Comparison of ENCODE assay signal across 7 cellular contexts in genomic region chr9:121366793-121367192, GRCh38. TPM values are rescaled to one million over a fixed set of nuclear protein-coding genes. Genes with fewer than 3 reads are reported as not detected.
A peak's percentile ranks its signal among the peaks of the same experiment; 100 is the strongest.
DNase-seq lines count a peak whose midpoint lies in the region; ATAC-seq and TF ChIP-seq lines count a peak whose summit lies in the region.
"Not testable (repeated sequence)": the region's sequence is repeated elsewhere in the genome, so short reads cannot be mapped to it uniquely, and the experiment has no call there.

No MANE protein-coding gene starts in this region.

- H3K56ac ChIP-seq in H9 (ENCODE audit: insufficient read length, low read depth, low read length): not testable (repeated sequence)

- not testable (repeated sequence) for H3K9me3 ChIP-seq in H9 (ENCODE audit: control insufficient read depth, low read depth, low read length); colonic mucosa; right lobe of liver; psoas muscle; suprapubic skin

- not testable (repeated sequence) for H2BK20ac ChIP-seq in H9 (ENCODE audit: low read depth, low read length, poor library complexity, severe bottlenecking)

- not testable (repeated sequence) for H3K18ac ChIP-seq in H9 (ENCODE audit: insufficient read length, low read depth, low read length)

- H3K79me1 ChIP-seq in H9 (ENCODE audit: insufficient read depth, low read depth, low read length, poor library complexity, severe bottlenecking): not testable (repeated sequence)

- not testable (repeated sequence) for H3K14ac ChIP-seq in H9 (ENCODE audit: insufficient read depth, low read length)

- H3K4me1 Mint-ChIP-seq in H9: peaks cover 14 to 39% of the 10 kb centered on the region in 2 experiments
- H3K4me1 Mint-ChIP-seq in activated CD8-positive, alpha-beta memory T cell treated with anti-CD3 and anti-CD28 coated beads, Interleukin-2, amount 10 ng/mL, durations not matched to agents 7 days and 5 days: peaks cover 66% of the 10 kb centered on the region

- H2AFZ ChIP-seq in H9 (ENCODE audit: low read length): not testable (repeated sequence)

- H3K36me3 ChIP-seq in colonic mucosa, right lobe of liver, suprapubic skin: not testable (repeated sequence)
- peaks cover 0 to 32% of the 10 kb centered on the region in 2 donors for H3K36me3 ChIP-seq in psoas muscle (ENCODE audit: insufficient read depth in 1 of 2, low read depth in 1 of 2)

- H3K4me3 Mint-ChIP-seq in H9: not testable (repeated sequence)
- peak overlapping the region; percentile 50 for H3K4me3 Mint-ChIP-seq in activated CD8-positive, alpha-beta memory T cell treated with anti-CD3 and anti-CD28 coated beads, Interleukin-2, amount 10 ng/mL, durations not matched to agents 7 days and 5 days

- H3K27me3 ChIP-seq in H9 (ENCODE audit: insufficient read depth, low read length); colonic mucosa; right lobe of liver; psoas muscle (ENCODE audit: insufficient read depth in 3 of 3, low read length in 2 of 3); suprapubic skin: not testable (repeated sequence)

- H3K4me1 ChIP-seq in H9 (ENCODE audit: insufficient read depth, low read length); colonic mucosa: not testable (repeated sequence)
- H3K4me1 ChIP-seq in right lobe of liver: peaks cover 0 to 60% (median 29%) of the 10 kb centered on the region in 4 donors
- H3K4me1 ChIP-seq in psoas muscle: peaks cover 58% of the 10 kb centered on the region
- H3K4me1 ChIP-seq in suprapubic skin: peaks cover 93% of the 10 kb centered on the region

- not testable (repeated sequence) for H2BK120ac ChIP-seq in H9 (ENCODE audit: low read depth, low read length, poor library complexity, severe bottlenecking)

- H2BK12ac ChIP-seq in H9 (ENCODE audit: insufficient read length, low read depth, low read length): not testable (repeated sequence)

- not testable (repeated sequence) for H4K5ac ChIP-seq in H9 (ENCODE audit: insufficient read length, low read depth, low read length)

- H3K23ac ChIP-seq in H9 (ENCODE audit: insufficient read length, low read depth, low read length): not testable (repeated sequence)

- not testable (repeated sequence) for TF ChIP-seq CTCF in H9 (conservative IDR thresholded peaks at IDR 0.05); colonic mucosa (IDR thresholded peaks at IDR 0.05); fibroblast of villous mesenchyme (IDR thresholded peaks at IDR 0.05; ENCODE audit: insufficient read depth, low read depth, low read length); right lobe of liver (IDR thresholded peaks at IDR 0.05); psoas muscle (IDR thresholded peaks at IDR 0.05); suprapubic skin (IDR thresholded peaks at IDR 0.05)

- H4K20me1 ChIP-seq in H9 (ENCODE audit: control insufficient read depth, insufficient read depth, insufficient read length): not testable (repeated sequence)

- H3K4me3 ChIP-seq in colonic mucosa: not testable (repeated sequence)
- H3K4me3 ChIP-seq in fibroblast of villous mesenchyme (ENCODE audit: low read depth, low read length) (peak overlapping the region; percentile 95), right lobe of liver (peak overlapping the region; percentile 76 to 88 (median 77)), psoas muscle (peak overlapping the region; percentile 87), suprapubic skin (peak overlapping the region; percentile 74)

- not testable (repeated sequence) for H3K23me2 ChIP-seq in H9 (ENCODE audit: insufficient read length, low read depth, low read length, poor library complexity, severe bottlenecking)

- not testable (repeated sequence) for DNase-seq in H9; activated CD8-positive, alpha-beta memory T cell treated with anti-CD3 and anti-CD28 coated beads, Interleukin-2, amount 10 ng/mL, durations not matched to agents 7 days and 5 days; colonic mucosa; fibroblast of villous mesenchyme (ENCODE audit: low read depth); right lobe of liver; psoas muscle; suprapubic skin (ENCODE audit: low spot score in 2 of 2)

- H3K9me3 Mint-ChIP-seq in H9; activated CD8-positive, alpha-beta memory T cell treated with anti-CD3 and anti-CD28 coated beads, Interleukin-2, amount 10 ng/mL, durations not matched to agents 7 days and 5 days (ENCODE audit: low read depth): not testable (repeated sequence)

- H3T11ph ChIP-seq in H9 (ENCODE audit: low read length): not testable (repeated sequence)

- H3K27me3 Mint-ChIP-seq in H9 (ENCODE audit: low read depth): peaks cover 35% of the 10 kb centered on the region
- H3K27me3 Mint-ChIP-seq in activated CD8-positive, alpha-beta memory T cell treated with anti-CD3 and anti-CD28 coated beads, Interleukin-2, amount 10 ng/mL, durations not matched to agents 7 days and 5 days: not testable (repeated sequence)

- H3K9ac ChIP-seq in H9 (ENCODE audit: extremely low read depth, insufficient read length, low read length): not testable (repeated sequence)
- peak overlapping the region in 1 of 2 donors; percentile 30 for H3K9ac ChIP-seq in colonic mucosa (ENCODE audit: low read depth in 2 of 2, low read length in 2 of 2)

- not testable (repeated sequence) for TF ChIP-seq POLR2A in right lobe of liver (IDR thresholded peaks at IDR 0.05); suprapubic skin (IDR thresholded peaks at IDR 0.05)

- CTCF ChIA-PET in activated CD8-positive, alpha-beta memory T cell treated with anti-CD3 and anti-CD28 coated beads, Interleukin-2, amount 10 ng/mL, durations not matched to agents 7 days and 5 days (lab: Charles Lee): interaction anchor here (1.0 to 6.5 kb wide), 3 partner anchors 12 to 47 kb away, joined by 3 to 49 read pairs (median 4); no protein-coding TSS in a partner anchor

- H3K4ac ChIP-seq in H9 (ENCODE audit: low read depth, low read length): not testable (repeated sequence)

- not testable (repeated sequence) for H2BK15ac ChIP-seq in H9 (ENCODE audit: low read depth, low read length)

- not testable (repeated sequence) for H2AK5ac ChIP-seq in H9 (ENCODE audit: insufficient read length, low read length)

- not testable (repeated sequence) for H2BK5ac ChIP-seq in H9 (ENCODE audit: insufficient read length, low read length)

- H3K36me3 Mint-ChIP-seq in H9 (ENCODE audit: insufficient read depth in 1 of 3, low read depth in 3 of 3): not testable (repeated sequence)
- H3K36me3 Mint-ChIP-seq in activated CD8-positive, alpha-beta memory T cell treated with anti-CD3 and anti-CD28 coated beads, Interleukin-2, amount 10 ng/mL, durations not matched to agents 7 days and 5 days: peaks cover 34% of the 10 kb centered on the region

- H3K4me2 ChIP-seq in H9 (ENCODE audit: insufficient read depth, insufficient read length, low read length): not testable (repeated sequence)

- peak overlapping the region in 2 of 3 experiments; percentile 53 to 75; a peak in 2 of 7 replicates for H3K27ac Mint-ChIP-seq in H9
- peak overlapping the region; percentile 62 for H3K27ac Mint-ChIP-seq in activated CD8-positive, alpha-beta memory T cell treated with anti-CD3 and anti-CD28 coated beads, Interleukin-2, amount 10 ng/mL, durations not matched to agents 7 days and 5 days

- H4K8ac ChIP-seq in H9 (replicated peaks; ENCODE audit: insufficient read length, low read depth, low read length): not testable (repeated sequence)

- intact Hi-C loops in colonic mucosa (cut with DNase I); right lobe of liver (cut with DNase I); psoas muscle (cut with DNase I): not testable (repeated sequence)

- ATAC-seq in activated CD8-positive, alpha-beta memory T cell treated with anti-CD3 and anti-CD28 coated beads, Interleukin-2, amount 10 ng/mL, durations not matched to agents 7 days and 5 days; right lobe of liver; psoas muscle: not testable (repeated sequence)

- not testable (repeated sequence) for TF ChIP-seq EP300 in suprapubic skin (IDR thresholded peaks at IDR 0.05)

- not testable (repeated sequence) for H3K27ac ChIP-seq in H9 (ENCODE audit: insufficient read length, low read depth, low read length)
- H3K27ac ChIP-seq in colonic mucosa: peak overlapping the region; percentile 93
- H3K27ac ChIP-seq in right lobe of liver: peak overlapping the region; percentile 97 to 98 (median 98)
- peak overlapping the region; percentile 98 for H3K27ac ChIP-seq in psoas muscle
- peak overlapping the region; percentile 98 for H3K27ac ChIP-seq in suprapubic skin

- not testable (repeated sequence) for H3K79me2 ChIP-seq in H9 (ENCODE audit: insufficient read depth, low read length)

- H4K91ac ChIP-seq in H9 (ENCODE audit: insufficient read length, low read depth, low read length): not testable (repeated sequence)

- WGBS in H9 (ENCODE audit: extremely low coverage, insufficient read length, low lambda C conversion rate): no CpG with 5 or more reads among the region's 5 CpGs
- WGBS in right lobe of liver (ENCODE audit: insufficient coverage, low coverage, low lambda C conversion rate, missing lambda C conversion rate): 41% methylated on average over 5 of the region's 5 CpGs
- WGBS in psoas muscle, 3 donors: 76 to 80% (median 77%) methylated on average over 5 of the region's 5 CpGs
- WGBS in suprapubic skin: 67% methylated on average over 5 of the region's 5 CpGs

RNA-seq across cellular contexts. Expression of gene STOM, which starts 3.3 kb away (rescaled TPM):
- total RNA-seq in H9 (2021): 14.5 and 15.3 TPM in 2 replicates
- total RNA-seq in activated CD8-positive, alpha-beta memory T cell treated with anti-CD3 and anti-CD28 coated beads, Interleukin-2, amount 10 ng/mL, durations not matched to agents 7 days and 5 days: 100 to 1,000 TPM in 1 of 2 experiments, 10 to 100 TPM in 1; 93.1 to 131 TPM
- total RNA-seq in colonic mucosa: 100 to 1,000 TPM in 1 of 2 donors, 10 to 100 TPM in 1; 58.7 to 110 TPM
- total RNA-seq in fibroblast of villous mesenchyme: 118 and 168 TPM in 2 replicates
- total RNA-seq in right lobe of liver: 100 to 1,000 TPM; 232 to 655 (median 443) TPM
- 100 to 1,000 TPM in 3 of 4 donors, 10 to 100 TPM in 1; 89.6 to 237 (median 114) TPM for total RNA-seq in psoas muscle
- 10 to 100 TPM; 53.2 to 83.4 (median 62.2) TPM for polyA plus RNA-seq in psoas muscle
- total RNA-seq in suprapubic skin: 100 to 1,000 TPM; 166 to 238 (median 185) TPM
